In the genomic region with DNA sequence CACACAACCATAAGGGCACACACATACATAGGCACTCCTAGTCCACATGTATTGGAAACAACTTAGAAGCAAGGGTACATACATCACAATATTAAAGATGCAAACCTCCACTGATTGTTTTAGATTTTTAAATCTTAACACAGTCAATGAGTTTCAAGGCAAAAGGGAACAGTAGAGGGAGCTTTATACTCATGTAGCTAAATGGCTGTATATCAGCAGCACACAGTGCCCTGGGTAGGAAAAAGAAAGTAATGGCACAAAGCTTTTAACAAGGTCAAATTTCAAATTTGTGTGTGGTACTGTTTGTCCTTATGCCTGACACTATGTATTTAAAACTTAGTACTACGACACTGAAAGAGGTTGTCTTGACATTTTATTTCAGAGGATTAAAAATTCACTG, we compare ENCODE assay signal across 9 cellular contexts.
A peak's percentile ranks its signal among the peaks of the same experiment; 100 is the strongest.
DNase-seq lines count a peak whose midpoint lies in the region; ATAC-seq and FAIRE-seq lines count a peak whose summit lies in the region.
"Had no signal": no experiment of that assay in that cellular context is flagged by ENCODE, and none has a peak within 500 bp of the region (broad histone marks: within the 10 kb centered on the region; RNA-seq: fewer than 3 reads in every experiment).

No MANE protein-coding gene starts in this region.

- ATAC-seq in activated naive CD8-positive, alpha-beta T cell treated with anti-CD3 and anti-CD28 coated beads, Interleukin-2, amount 10 ng/mL, durations not matched to agents 7 days and 5 days (ENCODE audit: low read depth): peak; percentile 84
- ATAC-seq in left lobe of liver (peak; percentile 93), HG03378 (IDR thresholded peaks at IDR 0.05; ENCODE audit: unreplicated experiment) (no peak), HG02981 (IDR thresholded peaks at IDR 0.05; ENCODE audit: unreplicated experiment) (no peak)

- no peaks in the 10 kb centered on the region for H3K27me3 Mint-ChIP-seq in activated naive CD8-positive, alpha-beta T cell treated with anti-CD3 and anti-CD28 coated beads, Interleukin-2, amount 10 ng/mL, durations not matched to agents 7 days and 5 days
- H3K27me3 Mint-ChIP-seq in activated naive CD8-positive, alpha-beta T cell treated with anti-CD3 and anti-CD28 coated beads for 36 hours: no peaks in the 10 kb centered on the region

- peaks cover 4% of the 10 kb centered on the region for H3K4me1 Mint-ChIP-seq in activated naive CD8-positive, alpha-beta T cell treated with anti-CD3 and anti-CD28 coated beads, Interleukin-2, amount 10 ng/mL, durations not matched to agents 7 days and 5 days
- H3K4me1 Mint-ChIP-seq in activated naive CD8-positive, alpha-beta T cell treated with anti-CD3 and anti-CD28 coated beads for 36 hours: peaks cover 4% of the 10 kb centered on the region

- POLR2A ChIA-PET in activated naive CD8-positive, alpha-beta T cell treated with anti-CD3 and anti-CD28 coated beads, Interleukin-2, amount 10 ng/mL, durations not matched to agents 7 days and 5 days (lab: Charles Lee): no interaction called here

- no peaks in the 10 kb centered on the region for H3K9me3 Mint-ChIP-seq in activated naive CD8-positive, alpha-beta T cell treated with anti-CD3 and anti-CD28 coated beads, Interleukin-2, amount 10 ng/mL, durations not matched to agents 7 days and 5 days
- no peaks in the 10 kb centered on the region for H3K9me3 Mint-ChIP-seq in activated naive CD8-positive, alpha-beta T cell treated with anti-CD3 and anti-CD28 coated beads for 36 hours

- no peak overlapping the region for H3K4me3 Mint-ChIP-seq in activated naive CD8-positive, alpha-beta T cell treated with anti-CD3 and anti-CD28 coated beads, Interleukin-2, amount 10 ng/mL, durations not matched to agents 7 days and 5 days
- H3K4me3 Mint-ChIP-seq in activated naive CD8-positive, alpha-beta T cell treated with anti-CD3 and anti-CD28 coated beads for 36 hours: no peak overlapping the region

- no peak overlapping the region for H3K27ac Mint-ChIP-seq in activated naive CD8-positive, alpha-beta T cell treated with anti-CD3 and anti-CD28 coated beads, Interleukin-2, amount 10 ng/mL, durations not matched to agents 7 days and 5 days
- H3K27ac Mint-ChIP-seq in activated naive CD8-positive, alpha-beta T cell treated with anti-CD3 and anti-CD28 coated beads for 36 hours: no peak overlapping the region

- peaks cover 24% of the 10 kb centered on the region for H3K36me3 Mint-ChIP-seq in activated naive CD8-positive, alpha-beta T cell treated with anti-CD3 and anti-CD28 coated beads, Interleukin-2, amount 10 ng/mL, durations not matched to agents 7 days and 5 days
- peaks cover 17% of the 10 kb centered on the region for H3K36me3 Mint-ChIP-seq in activated naive CD8-positive, alpha-beta T cell treated with anti-CD3 and anti-CD28 coated beads for 36 hours

- FAIRE-seq in urothelium cell line (lab: Jason Lieb, UNC): no peak
- FAIRE-seq: GM18507 had no signal

- DNase-seq in activated naive CD8-positive, alpha-beta T cell treated with anti-CD3 and anti-CD28 coated beads, Interleukin-2, amount 10 ng/mL, durations not matched to agents 7 days and 5 days: no peak
- no peak for DNase-seq in activated naive CD8-positive, alpha-beta T cell treated with anti-CD3 and anti-CD28 coated beads for 36 hours
- DNase-seq in NCI-H2196 (lab: John Stamatoyannopoulos, UW; ENCODE audit: unreplicated experiment) (peak; percentile 59), brain pericyte (ENCODE audit: low read depth, low spot score) (peak; percentile 24), left lobe of liver (ENCODE audit: low spot score) (no peak), urothelium cell line (ENCODE audit: low spot score) (peak; percentile 12)

Comparison
In these comparisons a context has a peak if more than half of its experiments do, and no peak if none do; other contexts are left out.
1. ATAC-seq: peak in activated naive CD8-positive, alpha-beta T cell treated with anti-CD3 and anti-CD28 coated beads, Interleukin-2, amount 10 ng/mL, durations not matched to agents 7 days and 5 days (single experiment) and left lobe of liver (single experiment); none in HG03378 (single experiment) and HG02981 (single experiment).
2. DNase-seq: peak in NCI-H2196 (single experiment), brain pericyte (single experiment) and urothelium cell line (single experiment); none in activated naive CD8-positive, alpha-beta T cell treated with anti-CD3 and anti-CD28 coated beads, Interleukin-2, amount 10 ng/mL, durations not matched to agents 7 days and 5 days (single experiment), activated naive CD8-positive, alpha-beta T cell treated with anti-CD3 and anti-CD28 coated beads for 36 hours (single experiment) and left lobe of liver (single experiment).